10 cellular contexts compared by ENCODE assay signal in the genomic region with DNA sequence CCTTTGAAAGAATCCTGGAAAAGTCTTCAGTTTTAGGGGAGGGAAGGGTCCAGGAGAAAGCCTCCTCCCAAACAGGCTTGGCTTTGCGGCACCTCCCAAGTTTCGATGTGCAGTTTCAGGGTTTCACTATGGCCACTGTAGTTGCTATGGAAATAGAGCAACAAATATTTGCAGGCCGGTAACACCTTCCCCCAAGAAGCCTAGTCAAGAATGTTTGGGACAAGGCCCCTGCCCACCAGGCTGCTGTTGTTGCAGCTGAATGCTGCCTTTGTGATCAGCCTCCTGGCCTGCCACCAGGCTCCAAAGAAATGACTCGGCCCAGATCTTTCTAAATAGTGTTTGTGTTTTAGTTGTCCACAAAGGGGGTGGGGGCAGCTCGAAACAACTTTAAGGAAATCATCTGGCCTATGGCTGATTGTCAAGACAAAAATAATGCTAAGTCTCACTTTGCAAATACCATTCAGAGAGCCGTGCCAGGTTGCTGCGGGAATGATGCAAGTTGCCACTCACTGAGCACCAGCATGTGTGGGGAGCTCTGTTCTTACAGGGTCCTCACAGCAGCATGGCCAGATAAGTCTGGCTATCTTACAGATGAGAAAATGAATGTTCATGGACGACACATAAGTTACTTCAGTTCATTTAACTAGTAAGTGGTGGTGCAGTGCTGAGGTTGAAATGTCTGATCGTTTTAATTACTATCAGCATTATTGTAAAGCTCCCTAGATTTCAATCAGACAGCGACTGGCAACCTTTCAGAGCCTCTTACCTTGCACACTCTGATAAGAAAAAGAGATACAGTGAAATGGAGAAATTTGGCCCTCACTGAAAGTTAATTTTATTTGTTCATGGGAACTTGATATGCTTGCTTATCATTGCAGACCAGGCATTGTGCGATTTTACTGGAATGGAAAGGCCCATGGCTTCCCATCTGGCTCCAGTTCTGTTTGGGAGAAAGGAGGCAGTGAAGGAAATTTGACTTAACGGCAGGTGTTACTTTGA.
DNase-seq lines count a peak whose midpoint lies in the region; ATAC-seq, FAIRE-seq and TF ChIP-seq lines count a peak whose summit lies in the region.
"Had no signal": no experiment of that assay in that cellular context is flagged by ENCODE, and none has a peak within 500 bp of the region (broad histone marks: within the 10 kb centered on the region; RNA-seq: fewer than 3 reads in every experiment).

No MANE protein-coding gene starts in this region.

- H3K4me3 ChIP-seq in fibroblast of lung (replicated peaks in 1 of 4; ENCODE audit: control extremely low read depth in 1 of 4, insufficient read depth in 1 of 4, low read depth in 3 of 4, low read length in 4 of 4): no peak overlapping the region
- H3K4me3 ChIP-seq: SJSA1 had no signal

- TF ChIP-seq CTCF in fibroblast of lung (conservative IDR thresholded peaks at IDR 0.05 in 1 of 2, IDR thresholded peaks at IDR 0.05 in 1 of 2; ENCODE audit: low read depth in 1 of 2, low read length in 2 of 2) (no peak), omental fat pad (IDR thresholded peaks at IDR 0.05) (no peak)

- H3K9me3 ChIP-seq in fibroblast of lung (ENCODE audit: control insufficient read depth, insufficient read depth, low read depth, low read length): no peaks in the 10 kb centered on the region
- H3K9me3 ChIP-seq: SJSA1 had no signal

- peak; percentile 19 for ATAC-seq in omental fat pad (ENCODE audit: low FRiP score)
- ATAC-seq in GM18858 (IDR thresholded peaks at IDR 0.05; ENCODE audit: unreplicated experiment): no peak
- no peak for ATAC-seq in GM21825 (IDR thresholded peaks at IDR 0.05; ENCODE audit: unreplicated experiment)

- H2AFZ ChIP-seq in fibroblast of lung (ENCODE audit: low read length): peak overlapping the region; percentile 65

- peak overlapping the region; percentile 53 for H3K4me2 ChIP-seq in fibroblast of lung (ENCODE audit: extremely low read depth, insufficient read depth, low read length)

- H3K27ac ChIP-seq in fibroblast of lung (ENCODE audit: insufficient read depth, low read length): peak overlapping the region; percentile 38
- H3K27ac ChIP-seq: SJSA1 had no signal

- H3K79me2 ChIP-seq in fibroblast of lung (ENCODE audit: control insufficient read depth, insufficient read depth, low read length): no peaks in the 10 kb centered on the region

- FAIRE-seq in GM12891 (lab: Jason Lieb, UNC): no peak

- TF ChIP-seq POLR2A in GM12891 (IDR thresholded peaks at IDR 0.05; ENCODE audit: low read depth, low read length): no peak

- H3K4me1 ChIP-seq in fibroblast of lung (ENCODE audit: control insufficient read depth, extremely low read depth, insufficient read depth, low read length): peaks cover 7% of the 10 kb centered on the region

- H3K9ac ChIP-seq in fibroblast of lung (ENCODE audit: insufficient read depth, low read length): no peak overlapping the region

- DNase-seq in DMS53 (lab: John Stamatoyannopoulos, UW): peak; percentile 74
- DNase-seq in NCI-H774 (lab: John Stamatoyannopoulos, UW): peak; percentile 90
- peak; percentile 67 to 83 for DNase-seq in fibroblast of lung (ENCODE audit: low read depth in 2 of 2)
- no peak for DNase-seq in omental fat pad (ENCODE audit: low spot score)
- DNase-seq in NAMALWA (ENCODE audit: low spot score): no peak
- DNase-seq in GM12891 (ENCODE audit: insufficient read length, low spot score): no peak
- DNase-seq: naive B cell had no signal

- H4K20me1 ChIP-seq in fibroblast of lung (ENCODE audit: control insufficient read depth, extremely low read depth, insufficient read depth, low read length): no peaks in the 10 kb centered on the region

- no peaks in the 10 kb centered on the region for H3K36me3 ChIP-seq in fibroblast of lung (ENCODE audit: control insufficient read depth, insufficient read depth, low read length)
- H3K36me3 ChIP-seq: SJSA1 had no signal

- no peaks in the 10 kb centered on the region for H3K27me3 ChIP-seq in fibroblast of lung (ENCODE audit: control insufficient read depth, insufficient read depth, low read length)
- H3K27me3 ChIP-seq: SJSA1 had no signal

TF ChIP-seq in GM12891, 5 proteins besides CTCF, POLR2A, EP300 and RAD21:
- TF ChIP-seq TAF1 (IDR thresholded peaks at IDR 0.05; ENCODE audit: low read depth, low read length) (no peak), SPI1 (IDR thresholded peaks at IDR 0.05; ENCODE audit: low read depth, low read length) (no peak), POLR2AphosphoS5 (IDR thresholded peaks at IDR 0.05; ENCODE audit: low read depth, low read length) (no peak), PAX5 (IDR thresholded peaks at IDR 0.05; ENCODE audit: insufficient read depth, low read length, severe bottlenecking) (no peak), POU2F2 (IDR thresholded peaks at IDR 0.05; ENCODE audit: low read depth, low read length) (no peak)

Comparison
In these comparisons a context has a peak if more than half of its experiments do, and no peak if none do; other contexts are left out.
1. DNase-seq: peak in DMS53 (single experiment), NCI-H774 (single experiment) and fibroblast of lung (2 of 2); none in omental fat pad (single experiment), NAMALWA (single experiment) and GM12891 (single experiment).